ENCODE assay signal across 24 cellular contexts in the genomic region with DNA sequence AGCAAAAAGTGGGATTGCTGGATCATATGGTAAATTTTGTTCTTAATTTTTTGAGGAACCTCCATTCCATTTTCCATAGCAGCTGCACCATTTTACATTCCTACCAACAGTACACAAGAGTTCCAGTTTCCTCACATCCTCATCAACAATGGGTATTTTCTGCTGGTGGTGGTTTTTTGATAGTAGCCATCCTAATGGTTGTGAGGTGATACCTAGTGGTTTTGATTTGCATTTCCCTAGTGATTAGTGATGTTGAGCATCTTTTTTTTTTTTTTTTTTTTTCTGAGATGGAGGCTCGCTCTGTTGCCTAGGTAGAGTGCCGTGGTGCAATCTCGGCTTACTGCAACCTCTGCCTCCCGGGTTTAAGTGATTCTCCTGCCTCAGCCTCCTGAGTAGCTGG.
"Had no signal": no experiment of that assay in that cellular context is flagged by ENCODE, and none has a peak within 500 bp of the region (broad histone marks: within the 10 kb centered on the region; RNA-seq: fewer than 3 reads in every experiment).

No MANE protein-coding gene starts in this region.

- H3K27ac ChIP-seq: epithelial cell of prostate, esophagus squamous epithelium, left ventricle myocardium inferior, neural progenitor cell, right atrium auricular region, suprapubic skin, tibial artery, upper lobe of right lung had no signal

- H3K4me3 Mint-ChIP-seq: activated CD4-positive, alpha-beta memory T cell treated with anti-CD3 and anti-CD28 coated beads, Interleukin-2, amount 10 ng/mL, durations not matched to agents 7 days and 5 days; activated CD4-positive, alpha-beta T cell treated with anti-CD3 and anti-CD28 coated beads, Interleukin-2, amount 10 ng/mL, durations not matched to agents 7 days and 5 days; activated CD8-positive, alpha-beta memory T cell treated with anti-CD3 and anti-CD28 coated beads, Interleukin-2, amount 10 ng/mL, durations not matched to agents 7 days and 5 days; activated naive CD4-positive, alpha-beta T cell treated with anti-CD3 and anti-CD28 coated beads, Interleukin-2, amount 50 U/mL, for 24 hours; activated naive CD8-positive, alpha-beta T cell treated with anti-CD3 and anti-CD28 coated beads, Interleukin-2, amount 50 U/mL, for 24 hours; neural progenitor cell; T-helper 17 cell had no signal

- H3K4me1 ChIP-seq: esophagus squamous epithelium, left ventricle myocardium inferior, neural progenitor cell, right atrium auricular region, tibial artery, upper lobe of right lung had no signal

- ATAC-seq: activated CD8-positive, alpha-beta memory T cell treated with anti-CD3 and anti-CD28 coated beads, Interleukin-2, amount 10 ng/mL, durations not matched to agents 7 days and 5 days; activated naive CD8-positive, alpha-beta T cell treated with anti-CD3 and anti-CD28 coated beads, Interleukin-2, amount 50 U/mL, for 24 hours; T-helper 17 cell; upper lobe of right lung had no signal

- H3K9ac ChIP-seq: neural progenitor cell had no signal

- H3K4me1 Mint-ChIP-seq: neural progenitor cell had no signal

- DNase-seq: activated CD4-positive, alpha-beta memory T cell treated with anti-CD3 and anti-CD28 coated beads, Interleukin-2, amount 10 ng/mL, durations not matched to agents 7 days and 5 days; activated CD4-positive, alpha-beta T cell treated with anti-CD3 and anti-CD28 coated beads for 1 hour; activated CD4-positive, alpha-beta T cell treated with anti-CD3 and anti-CD28 coated beads, Interleukin-2, amount 10 ng/mL, durations not matched to agents 7 days and 5 days; activated CD8-positive, alpha-beta memory T cell treated with anti-CD3 and anti-CD28 coated beads, Interleukin-2, amount 10 ng/mL, durations not matched to agents 7 days and 5 days; activated naive CD8-positive, alpha-beta T cell treated with anti-CD3 and anti-CD28 coated beads, Interleukin-2, amount 50 U/mL, for 24 hours; amygdala; caudate nucleus; cortex of kidney; esophagus squamous epithelium; left ventricle myocardium inferior; stimulated activated CD4-positive, alpha-beta T cell treated with anti-CD3 and anti-CD28 coated beads, Interleukin-1b, Interleukin-23, amount 100 ng/mL, for 48 hours; stimulated activated CD4-positive, alpha-beta T cell treated with anti-CD3 and anti-CD28 coated beads, Interleukin-4, amount 100 ng/mL, for 4 hours; stimulated activated CD8-positive, alpha-beta memory T cell treated with anti-CD3 and anti-CD28 coated beads, Interleukin-4, amount 100 ng/mL, for 48 hours; stimulated activated naive CD4-positive, alpha-beta T cell; T-helper 17 cell; T1000; tibial artery; upper lobe of right lung had no signal

- H3K27me3 ChIP-seq: esophagus squamous epithelium, neural progenitor cell, right atrium auricular region, suprapubic skin, tibial artery, upper lobe of right lung had no signal

- H3K27ac Mint-ChIP-seq: activated CD4-positive, alpha-beta T cell treated with anti-CD3 and anti-CD28 coated beads, Interleukin-2, amount 10 ng/mL, durations not matched to agents 7 days and 5 days; activated naive CD4-positive, alpha-beta T cell treated with anti-CD3 and anti-CD28 coated beads, Interleukin-2, amount 50 U/mL, for 24 hours; neural progenitor cell; T-helper 17 cell had no signal

- H3K4me2 ChIP-seq: neural progenitor cell, smooth muscle cell had no signal

- H3K4me3 ChIP-seq: esophagus squamous epithelium, left ventricle myocardium inferior, neural progenitor cell, right atrium auricular region, smooth muscle cell, suprapubic skin, tibial artery, upper lobe of right lung had no signal

- H2AFZ ChIP-seq: neural progenitor cell had no signal

- H3K9me3 ChIP-seq: upper lobe of right lung had no signal

- H3K27me3 Mint-ChIP-seq: activated CD4-positive, alpha-beta memory T cell treated with anti-CD3 and anti-CD28 coated beads, Interleukin-2, amount 10 ng/mL, durations not matched to agents 7 days and 5 days; activated CD4-positive, alpha-beta T cell treated with anti-CD3 and anti-CD28 coated beads, Interleukin-2, amount 10 ng/mL, durations not matched to agents 7 days and 5 days; activated CD8-positive, alpha-beta memory T cell treated with anti-CD3 and anti-CD28 coated beads, Interleukin-2, amount 10 ng/mL, durations not matched to agents 7 days and 5 days; activated naive CD4-positive, alpha-beta T cell treated with anti-CD3 and anti-CD28 coated beads, Interleukin-2, amount 50 U/mL, for 24 hours; activated naive CD8-positive, alpha-beta T cell treated with anti-CD3 and anti-CD28 coated beads, Interleukin-2, amount 50 U/mL, for 24 hours; T-helper 17 cell had no signal
